In the genomic region with DNA sequence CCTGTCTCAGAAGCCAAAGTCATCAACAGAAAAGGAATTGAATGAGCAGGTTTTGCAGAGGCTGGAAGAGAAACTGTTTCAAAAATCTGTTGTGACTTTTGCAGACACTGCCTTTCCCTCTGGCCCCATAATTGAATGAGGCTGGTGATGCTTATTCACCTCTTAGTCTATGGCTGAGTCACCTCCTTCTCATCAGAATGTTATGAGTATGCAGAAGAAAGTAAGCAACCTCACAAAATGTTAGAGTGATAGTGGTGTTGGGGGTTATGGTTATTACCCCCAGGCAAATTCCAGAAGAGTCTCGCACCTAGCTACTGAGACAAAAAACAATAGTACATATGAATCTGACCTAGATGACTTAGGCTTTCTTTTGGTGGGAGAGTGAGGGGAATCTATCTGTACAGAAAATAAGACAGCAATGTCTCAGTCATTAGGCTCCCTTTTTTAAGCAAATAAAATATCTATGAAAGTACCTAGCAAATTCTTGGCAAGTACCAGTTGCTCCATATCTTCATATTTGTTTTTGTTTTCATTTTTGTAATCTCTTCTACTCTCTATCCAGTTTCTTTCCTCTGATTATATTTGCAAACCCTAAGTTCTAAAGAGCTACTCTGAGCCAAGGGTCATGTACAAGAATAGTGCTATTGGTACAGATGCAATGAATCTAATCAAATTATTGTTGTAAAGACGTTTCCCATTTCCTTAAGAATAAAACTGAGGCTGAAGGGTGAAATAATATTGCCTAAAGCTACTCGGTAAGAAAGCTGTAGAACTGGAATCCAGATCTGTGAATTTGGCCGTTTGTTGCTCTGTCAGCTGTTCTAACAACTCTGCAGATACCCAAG, we compare ENCODE assay signal across 1 cellular context.
TF ChIP-seq lines count a peak whose summit lies in the region.

No MANE protein-coding gene starts in this region.

TF ChIP-seq in A549, 52 proteins besides CTCF, POLR2A, EP300 and RAD21 (continued from another document):
- TF ChIP-seq, protein P1, sequence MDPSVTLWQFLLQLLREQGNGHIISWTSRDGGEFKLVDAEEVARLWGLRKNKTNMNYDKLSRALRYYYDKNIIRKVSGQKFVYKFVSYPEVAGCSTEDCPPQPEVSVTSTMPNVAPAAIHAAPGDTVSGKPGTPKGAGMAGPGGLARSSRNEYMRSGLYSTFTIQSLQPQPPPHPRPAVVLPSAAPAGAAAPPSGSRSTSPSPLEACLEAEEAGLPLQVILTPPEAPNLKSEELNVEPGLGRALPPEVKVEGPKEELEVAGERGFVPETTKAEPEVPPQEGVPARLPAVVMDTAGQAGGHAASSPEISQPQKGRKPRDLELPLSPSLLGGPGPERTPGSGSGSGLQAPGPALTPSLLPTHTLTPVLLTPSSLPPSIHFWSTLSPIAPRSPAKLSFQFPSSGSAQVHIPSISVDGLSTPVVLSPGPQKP (IDR thresholded peaks at IDR 0.05; ENCODE audit: low read depth, low read length), result no peak
- TF ChIP-seq MYC (IDR thresholded peaks at IDR 0.05; ENCODE audit: borderline replicate concordance, low read length) (no peak), FOSL2 (IDR thresholded peaks at IDR 0.05) (peak; percentile 85), FOSL2 (CRISPR knock-in tag; IDR thresholded peaks at IDR 0.05) (peak; percentile 97), MAZ (IDR thresholded peaks at IDR 0.05; ENCODE audit: borderline replicate concordance, low read depth, low read length) (no peak), BHLHE40 (IDR thresholded peaks at IDR 0.05; ENCODE audit: low read depth, low read length) (no peak), ZC3H11A (IDR thresholded peaks at IDR 0.05) (no peak), SMC3 (IDR thresholded peaks at IDR 0.05) (no peak), ZSCAN20 (CRISPR knock-in tag; IDR thresholded peaks at IDR 0.05) (no peak), RARB (CRISPR knock-in tag; IDR thresholded peaks at IDR 0.05) (no peak), KDM1A (IDR thresholded peaks at IDR 0.05; ENCODE audit: low read depth) (no peak), KDM5A (IDR thresholded peaks at IDR 0.05) (no peak), TP53 (CRISPR knock-in tag; IDR thresholded peaks at IDR 0.05) (no peak), POLR2AphosphoS2 (conservative IDR thresholded peaks at IDR 0.05; ENCODE audit: low read length) (no peak), CBX2 (IDR thresholded peaks at IDR 0.05; ENCODE audit: borderline replicate concordance, low read depth) (no peak), JUN (IDR thresholded peaks at IDR 0.05) (peak; percentile 81 to 90), ZFP36 (IDR thresholded peaks at IDR 0.05; ENCODE audit: borderline replicate concordance, partially characterized antibody) (no peak), NPAS2 (CRISPR knock-in tag; IDR thresholded peaks at IDR 0.05; ENCODE audit: borderline replicate concordance) (no peak), HOXA7 (CRISPR knock-in tag; IDR thresholded peaks at IDR 0.05) (no peak)
- TF ChIP-seq, protein P2, sequence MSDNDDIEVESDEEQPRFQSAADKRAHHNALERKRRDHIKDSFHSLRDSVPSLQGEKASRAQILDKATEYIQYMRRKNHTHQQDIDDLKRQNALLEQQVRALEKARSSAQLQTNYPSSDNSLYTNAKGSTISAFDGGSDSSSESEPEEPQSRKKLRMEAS (IDR thresholded peaks at IDR 0.05), result peak; percentile 85
- TF ChIP-seq, protein P3, sequence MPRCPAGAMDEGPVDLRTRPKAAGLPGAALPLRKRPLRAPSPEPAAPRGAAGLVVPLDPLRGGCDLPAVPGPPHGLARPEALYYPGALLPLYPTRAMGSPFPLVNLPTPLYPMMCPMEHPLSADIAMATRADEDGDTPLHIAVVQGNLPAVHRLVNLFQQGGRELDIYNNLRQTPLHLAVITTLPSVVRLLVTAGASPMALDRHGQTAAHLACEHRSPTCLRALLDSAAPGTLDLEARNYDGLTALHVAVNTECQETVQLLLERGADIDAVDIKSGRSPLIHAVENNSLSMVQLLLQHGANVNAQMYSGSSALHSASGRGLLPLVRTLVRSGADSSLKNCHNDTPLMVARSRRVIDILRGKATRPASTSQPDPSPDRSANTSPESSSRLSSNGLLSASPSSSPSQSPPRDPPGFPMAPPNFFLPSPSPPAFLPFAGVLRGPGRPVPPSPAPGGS (IDR thresholded peaks at IDR 0.05), result 0 out of 3 replicates have a peak, but pooled peaks have one; percentile 47
- TF ChIP-seq, protein P4, sequence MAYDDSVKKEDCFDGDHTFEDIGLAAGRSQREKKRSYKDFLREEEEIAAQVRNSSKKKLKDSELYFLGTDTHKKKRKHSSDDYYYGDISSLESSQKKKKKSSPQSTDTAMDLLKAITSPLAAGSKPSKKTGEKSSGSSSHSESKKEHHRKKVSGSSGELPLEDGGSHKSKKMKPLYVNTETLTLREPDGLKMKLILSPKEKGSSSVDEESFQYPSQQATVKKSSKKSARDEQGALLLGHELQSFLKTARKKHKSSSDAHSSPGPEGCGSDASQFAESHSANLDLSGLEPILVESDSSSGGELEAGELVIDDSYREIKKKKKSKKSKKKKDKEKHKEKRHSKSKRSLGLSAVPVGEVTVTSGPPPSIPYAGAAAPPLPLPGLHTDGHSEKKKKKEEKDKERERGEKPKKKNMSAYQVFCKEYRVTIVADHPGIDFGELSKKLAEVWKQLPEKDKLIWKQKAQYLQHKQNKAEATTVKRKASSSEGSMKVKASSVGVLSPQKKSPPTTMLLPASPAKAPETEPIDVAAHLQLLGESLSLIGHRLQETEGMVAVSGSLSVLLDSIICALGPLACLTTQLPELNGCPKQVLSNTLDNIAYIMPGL (CRISPR knock-in tag; IDR thresholded peaks at IDR 0.05; ENCODE audit: borderline replicate concordance), result no peak
- TF ChIP-seq, protein P5, sequence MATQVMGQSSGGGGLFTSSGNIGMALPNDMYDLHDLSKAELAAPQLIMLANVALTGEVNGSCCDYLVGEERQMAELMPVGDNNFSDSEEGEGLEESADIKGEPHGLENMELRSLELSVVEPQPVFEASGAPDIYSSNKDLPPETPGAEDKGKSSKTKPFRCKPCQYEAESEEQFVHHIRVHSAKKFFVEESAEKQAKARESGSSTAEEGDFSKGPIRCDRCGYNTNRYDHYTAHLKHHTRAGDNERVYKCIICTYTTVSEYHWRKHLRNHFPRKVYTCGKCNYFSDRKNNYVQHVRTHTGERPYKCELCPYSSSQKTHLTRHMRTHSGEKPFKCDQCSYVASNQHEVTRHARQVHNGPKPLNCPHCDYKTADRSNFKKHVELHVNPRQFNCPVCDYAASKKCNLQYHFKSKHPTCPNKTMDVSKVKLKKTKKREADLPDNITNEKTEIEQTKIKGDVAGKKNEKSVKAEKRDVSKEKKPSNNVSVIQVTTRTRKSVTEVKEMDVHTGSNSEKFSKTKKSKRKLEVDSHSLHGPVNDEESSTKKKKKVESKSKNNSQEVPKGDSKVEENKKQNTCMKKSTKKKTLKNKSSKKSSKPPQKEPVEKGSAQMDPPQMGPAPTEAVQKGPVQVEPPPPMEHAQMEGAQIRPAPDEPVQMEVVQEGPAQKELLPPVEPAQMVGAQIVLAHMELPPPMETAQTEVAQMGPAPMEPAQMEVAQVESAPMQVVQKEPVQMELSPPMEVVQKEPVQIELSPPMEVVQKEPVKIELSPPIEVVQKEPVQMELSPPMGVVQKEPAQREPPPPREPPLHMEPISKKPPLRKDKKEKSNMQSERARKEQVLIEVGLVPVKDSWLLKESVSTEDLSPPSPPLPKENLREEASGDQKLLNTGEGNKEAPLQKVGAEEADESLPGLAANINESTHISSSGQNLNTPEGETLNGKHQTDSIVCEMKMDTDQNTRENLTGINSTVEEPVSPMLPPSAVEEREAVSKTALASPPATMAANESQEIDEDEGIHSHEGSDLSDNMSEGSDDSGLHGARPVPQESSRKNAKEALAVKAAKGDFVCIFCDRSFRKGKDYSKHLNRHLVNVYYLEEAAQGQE (IDR thresholded peaks at IDR 0.05), result no peak
- TF ChIP-seq, protein P6, sequence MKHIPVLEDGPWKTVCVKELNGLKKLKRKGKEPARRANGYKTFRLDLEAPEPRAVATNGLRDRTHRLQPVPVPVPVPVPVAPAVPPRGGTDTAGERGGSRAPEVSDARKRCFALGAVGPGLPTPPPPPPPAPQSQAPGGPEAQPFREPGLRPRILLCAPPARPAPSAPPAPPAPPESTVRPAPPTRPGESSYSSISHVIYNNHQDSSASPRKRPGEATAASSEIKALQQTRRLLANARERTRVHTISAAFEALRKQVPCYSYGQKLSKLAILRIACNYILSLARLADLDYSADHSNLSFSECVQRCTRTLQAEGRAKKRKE (CRISPR knock-in tag; IDR thresholded peaks at IDR 0.05; ENCODE audit: low read depth), result no peak
- TF ChIP-seq, protein P7, sequence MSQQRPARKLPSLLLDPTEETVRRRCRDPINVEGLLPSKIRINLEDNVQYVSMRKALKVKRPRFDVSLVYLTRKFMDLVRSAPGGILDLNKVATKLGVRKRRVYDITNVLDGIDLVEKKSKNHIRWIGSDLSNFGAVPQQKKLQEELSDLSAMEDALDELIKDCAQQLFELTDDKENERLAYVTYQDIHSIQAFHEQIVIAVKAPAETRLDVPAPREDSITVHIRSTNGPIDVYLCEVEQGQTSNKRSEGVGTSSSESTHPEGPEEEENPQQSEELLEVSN (IDR thresholded peaks at IDR 0.05; ENCODE audit: borderline replicate concordance, low read depth), result no peak
TF ChIP-seq in A549: peak in this region for 9.
